Comparison of ENCODE assay signal across 8 cellular contexts in genomic region chrX:42714981-42715688, GRCh38.
DNase-seq lines count a peak whose midpoint lies in the region; ATAC-seq, FAIRE-seq and TF ChIP-seq lines count a peak whose summit lies in the region.

No MANE protein-coding gene starts in this region.

- no peak for TF ChIP-seq CTCF in OCI-LY7 (conservative IDR thresholded peaks at IDR 0.05; ENCODE audit: low read length)

- intact Hi-C loops in OCI-LY7 (cut with micrococcal nuclease; ENCODE audit: unreplicated experiment): no loop called here

- H3K9me2 ChIP-seq in OCI-LY7 (ENCODE audit: insufficient read depth, low read length): no peaks in the 10 kb centered on the region

- H2AFZ ChIP-seq in OCI-LY7 (ENCODE audit: low read length): no peak overlapping the region

- TF ChIP-seq POLR2A in GM12891 (IDR thresholded peaks at IDR 0.05; ENCODE audit: low read depth, low read length): no peak

- H3K4me1 ChIP-seq in mesodermal cell (ENCODE audit: control insufficient read depth, insufficient read depth, low read length, poor library complexity, severe bottlenecking) (no peaks in the 10 kb centered on the region), OCI-LY7 (ENCODE audit: insufficient read depth, low read length, poor library complexity, severe bottlenecking) (no peaks in the 10 kb centered on the region)

- no peak overlapping the region for H3K4me3 ChIP-seq in Jurkat, Clone E6-1 (ENCODE audit: low read length)
- H3K4me3 ChIP-seq in mesodermal cell (ENCODE audit: extremely low read depth, insufficient read depth, low read length, poor library complexity, severe bottlenecking): no peak overlapping the region
- no peak overlapping the region for H3K4me3 ChIP-seq in OCI-LY7 (ENCODE audit: low read depth, low read length, poor library complexity, severe bottlenecking)

- ATAC-seq in stimulated activated naive B cell treated with anti-CD40 and anti-IgM and Interleukin-4, amounts not matched to agents 10 μg/mL and 1 μg/mL and 100 μg/mL, for 72 hours (replicated peaks): peak; percentile 79 to 81
- ATAC-seq in HG03095 (IDR thresholded peaks at IDR 0.05; ENCODE audit: unreplicated experiment): no peak

- peaks cover 0 to 10% of the 10 kb centered on the region in 2 donors for H3K27me3 Mint-ChIP-seq in stimulated activated naive B cell treated with anti-CD40 and anti-IgM and Interleukin-4, amounts not matched to agents 10 μg/mL and 1 μg/mL and 100 μg/mL, for 72 hours

- H3K27ac ChIP-seq in mesodermal cell (ENCODE audit: low read depth, low read length, severe bottlenecking) (peak overlapping the region; percentile 33), OCI-LY7 (ENCODE audit: low read depth, low read length, poor library complexity, severe bottlenecking) (no peak overlapping the region)

- no TSS peak for BruUV-seq in OCI-LY7 (replicated peaks; lab: Mats Ljungman, UMichigan)

- peak overlapping the region in 1 of 2 donors; percentile 6 for H3K4me3 Mint-ChIP-seq in stimulated activated naive B cell treated with anti-CD40 and anti-IgM and Interleukin-4, amounts not matched to agents 10 μg/mL and 1 μg/mL and 100 μg/mL, for 72 hours

- DNase-seq in GM12891 (ENCODE audit: insufficient read length, low spot score): no peak
- DNase-seq in Jurkat, Clone E6-1 (ENCODE audit: low read depth, low spot score): peak; percentile 55
- peak; percentile 33 for DNase-seq in activated CD4-positive, CD25-positive, alpha-beta regulatory T cell treated with anti-CD3 and anti-CD28 coated beads, Interleukin-2, amount 50 U/mL, for 72 hours
- peak; percentile 76 for DNase-seq in ecto neural progenitor cell (ENCODE audit: low spot score)
- no peak for DNase-seq in stimulated activated naive B cell treated with anti-CD40 and anti-IgM and Interleukin-4, amounts not matched to agents 10 μg/mL and 1 μg/mL and 100 μg/mL, for 72 hours
- no peak for DNase-seq in OCI-LY7 (ENCODE audit: low spot score)

- no peak overlapping the region for H3K27ac Mint-ChIP-seq in stimulated activated naive B cell treated with anti-CD40 and anti-IgM and Interleukin-4, amounts not matched to agents 10 μg/mL and 1 μg/mL and 100 μg/mL, for 72 hours

- peaks cover 0 to 4% of the 10 kb centered on the region in 2 donors for H3K9me3 Mint-ChIP-seq in stimulated activated naive B cell treated with anti-CD40 and anti-IgM and Interleukin-4, amounts not matched to agents 10 μg/mL and 1 μg/mL and 100 μg/mL, for 72 hours

- H3K36me3 ChIP-seq in mesodermal cell (ENCODE audit: control insufficient read depth, insufficient read depth, low read length) (no peaks in the 10 kb centered on the region), OCI-LY7 (ENCODE audit: insufficient read depth, low read length) (no peaks in the 10 kb centered on the region)

- H3K36me3 Mint-ChIP-seq in stimulated activated naive B cell treated with anti-CD40 and anti-IgM and Interleukin-4, amounts not matched to agents 10 μg/mL and 1 μg/mL and 100 μg/mL, for 72 hours: no peaks in the 10 kb centered on the region

- peak; percentile 64 for FAIRE-seq in GM12891 (lab: Jason Lieb, UNC)

- POLR2A ChIA-PET in OCI-LY7 (lab: Charles Lee): no interaction called here

- no peaks in the 10 kb centered on the region for H3K9me3 ChIP-seq in mesodermal cell (ENCODE audit: control insufficient read depth, low read length)
- no peaks in the 10 kb centered on the region for H3K9me3 ChIP-seq in OCI-LY7 (ENCODE audit: low read length)

- CTCF ChIA-PET in OCI-LY7 (lab: Charles Lee; ENCODE audit: unreplicated experiment): no interaction called here

- peaks cover 3 to 6% of the 10 kb centered on the region in 2 donors for H3K4me1 Mint-ChIP-seq in stimulated activated naive B cell treated with anti-CD40 and anti-IgM and Interleukin-4, amounts not matched to agents 10 μg/mL and 1 μg/mL and 100 μg/mL, for 72 hours

- WGBS in mesodermal cell (ENCODE audit: insufficient coverage in 2 of 2), 2 experiments: 0 to 71% methylated on average over 1 of the region's 10 CpGs

- H3K4me2 ChIP-seq in OCI-LY7 (ENCODE audit: low read length): no peak overlapping the region

- H3K79me2 ChIP-seq in OCI-LY7 (ENCODE audit: insufficient read depth, low read depth, low read length): no peaks in the 10 kb centered on the region

- H4K20me1 ChIP-seq in OCI-LY7 (ENCODE audit: insufficient read depth, low read length): no peaks in the 10 kb centered on the region

TF ChIP-seq in GM12891, 5 proteins besides CTCF, POLR2A, EP300 and RAD21:
- TF ChIP-seq TAF1 (IDR thresholded peaks at IDR 0.05; ENCODE audit: low read depth, low read length) (no peak), POLR2AphosphoS5 (IDR thresholded peaks at IDR 0.05; ENCODE audit: low read depth, low read length) (no peak), SPI1 (IDR thresholded peaks at IDR 0.05; ENCODE audit: low read depth, low read length) (no peak), POU2F2 (IDR thresholded peaks at IDR 0.05; ENCODE audit: low read depth, low read length) (no peak), PAX5 (IDR thresholded peaks at IDR 0.05; ENCODE audit: insufficient read depth, low read length, severe bottlenecking) (no peak)

Comparison
In these comparisons a context has a peak if more than half of its experiments do, and no peak if none do; other contexts are left out.
1. DNase-seq: peak in Jurkat, Clone E6-1 (single experiment), activated CD4-positive, CD25-positive, alpha-beta regulatory T cell treated with anti-CD3 and anti-CD28 coated beads, Interleukin-2, amount 50 U/mL, for 72 hours (single experiment) and ecto neural progenitor cell (single experiment); none in GM12891 (single experiment), stimulated activated naive B cell treated with anti-CD40 and anti-IgM and Interleukin-4, amounts not matched to agents 10 μg/mL and 1 μg/mL and 100 μg/mL, for 72 hours (single experiment) and OCI-LY7 (single experiment).